In genomic region chr13:110819203-110820014, GRCh38 we compare ENCODE assay signal across 8 cellular contexts.
DNase-seq lines count a peak whose midpoint lies in the region; ATAC-seq and TF ChIP-seq lines count a peak whose summit lies in the region.

No MANE protein-coding gene starts in this region.

- no peaks in the 10 kb centered on the region for H3K9me3 ChIP-seq in A673 (ENCODE audit: low read depth, low read length, poor library complexity, severe bottlenecking)
- no peaks in the 10 kb centered on the region for H3K9me3 ChIP-seq in left lung

- H3K36me3 Mint-ChIP-seq in chondrocyte (ENCODE audit: low read depth), result no peaks in the 10 kb centered on the region

- no peaks in the 10 kb centered on the region for H3K4me1 ChIP-seq in A673 (ENCODE audit: insufficient read depth, low read length, poor library complexity, severe bottlenecking)
- H3K4me1 ChIP-seq in left lung, result peaks cover 0 to 6% of the 10 kb centered on the region in 2 donors

- no peaks in the 10 kb centered on the region for H3K36me3 ChIP-seq in A673 (ENCODE audit: insufficient read depth, low read length, poor library complexity, severe bottlenecking)
- H3K36me3 ChIP-seq in left lung, result no peaks in the 10 kb centered on the region

- H3K27ac ChIP-seq in A673 (ENCODE audit: low read depth, low read length, poor library complexity, severe bottlenecking) (no peak overlapping the region), left lung (no peak overlapping the region)

- CTCF ChIA-PET in A673 (lab: Charles Lee), result interaction anchor here (0.6 to 1.2 kb wide), 3 partner anchors 138 to 257 kb away, joined by 3 to 4 read pairs (median 3); no protein-coding TSS in a partner anchor

- H3K27me3 ChIP-seq in A673 (replicated peaks; ENCODE audit: insufficient read depth, low read depth, low read length, poor library complexity) (no peaks in the 10 kb centered on the region), left lung (no peaks in the 10 kb centered on the region)

- ATAC-seq in HG02938 (IDR thresholded peaks at IDR 0.05; ENCODE audit: unreplicated experiment), result peak; percentile 96
- ATAC-seq in left lung, result peak; percentile 97

- peaks cover 21% of the 10 kb centered on the region for H3K4me1 Mint-ChIP-seq in chondrocyte (ENCODE audit: low read depth)

- H3K4me3 Mint-ChIP-seq in chondrocyte (ENCODE audit: unreplicated experiment), result no peak overlapping the region

- no peaks in the 10 kb centered on the region for H3K27me3 Mint-ChIP-seq in chondrocyte (ENCODE audit: low read depth)

- H3K4me3 ChIP-seq in A673 (ENCODE audit: low read depth, low read length, poor library complexity, severe bottlenecking) (no peak overlapping the region), left lung (no peak overlapping the region)

- BruUV-seq in A673 (replicated peaks; lab: Mats Ljungman, UMichigan), result no TSS peak

- peak; percentile 97 for TF ChIP-seq CTCF in A673 (conservative IDR thresholded peaks at IDR 0.05; ENCODE audit: low read depth, low read length)
- TF ChIP-seq CTCF in GM13976 (IDR thresholded peaks at IDR 0.05; ENCODE audit: borderline replicate concordance, control extremely low read depth, extremely low read depth, insufficient read depth, missing control alignments), result peak; percentile 96
- TF ChIP-seq CTCF in chondrocyte (IDR thresholded peaks at IDR 0.05), result peak; percentile 99
- peak; percentile 97 to 99 for TF ChIP-seq CTCF in left lung (IDR thresholded peaks at IDR 0.05)

- H3K9me3 Mint-ChIP-seq in chondrocyte (ENCODE audit: low read depth), result no peaks in the 10 kb centered on the region

- in situ Hi-C loops in GM13976 (cut with MboI; ENCODE audit: low sequenced_read_pairs, unreplicated experiment), result loop anchor here (25.0 kb wide), 2 partner anchors 232 to 357 kb away; no protein-coding TSS in a partner anchor

- POLR2A ChIA-PET in A673 (lab: Charles Lee; ENCODE audit: low non-redundant PET), result interaction anchor here (0.7 kb wide), 1 partner anchor 112 kb away, joined by 7 read pairs; no protein-coding TSS in a partner anchor

- no peak overlapping the region for H3K27ac Mint-ChIP-seq in chondrocyte (ENCODE audit: unreplicated experiment)

- DNase-seq in A673 (ENCODE audit: low spot score), result peak; percentile 78
- peak; percentile 91 for DNase-seq in GM13976 (ENCODE audit: low spot score)
- peak; percentile 84 for DNase-seq in NCI-H2029 (lab: John Stamatoyannopoulos, UW)
- DNase-seq in activated CD4-positive, alpha-beta T cell treated with anti-CD3 and anti-CD28 coated beads for 4 hours, result peak; percentile 69 to 76
- no peak for DNase-seq in chondrocyte (ENCODE audit: low spot score)
- peak; percentile 78 to 94 for DNase-seq in left lung
- DNase-seq in stimulated activated CD4-positive, alpha-beta T cell treated with anti-CD3 and anti-CD28 coated beads, Interleukin-4, amount 100 ng/mL, for 4 hours, result peak; percentile 62 to 73

- intact Hi-C loops in A673 (cut with micrococcal nuclease; ENCODE audit: unreplicated experiment) (loop anchor here (1.0 to 5.0 kb wide), 4 partner anchors 104 to 365 kb away; no protein-coding TSS in a partner anchor), left lung (cut with DNase I) (loop anchor here in 1 of 2 donors (10.0 kb wide), 2 partner anchors 135 to 225 kb away; no protein-coding TSS in a partner anchor)
